ENCODE assay signal across 19 cellular contexts in the genomic region with DNA sequence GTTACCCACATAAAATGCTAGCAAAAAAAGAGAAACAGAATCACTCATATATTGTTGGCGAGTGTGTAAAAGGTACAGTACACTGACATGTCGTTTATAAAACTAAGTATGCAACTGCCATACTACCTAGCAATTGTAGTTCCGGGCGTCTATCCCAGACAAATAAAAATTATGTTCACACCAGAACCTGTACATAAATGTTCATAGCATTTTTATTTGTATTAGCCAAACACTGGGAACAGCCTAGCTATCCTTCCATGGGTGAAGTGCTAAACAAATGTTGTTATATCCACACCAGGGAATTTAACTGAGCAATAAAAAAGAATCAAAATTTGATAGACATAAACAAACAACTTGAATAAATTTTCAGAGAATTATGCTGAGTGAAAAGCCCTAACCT. TPM values are rescaled to one million over a fixed set of nuclear protein-coding genes. Genes with fewer than 3 reads are reported as not detected.
DNase-seq lines count a peak whose midpoint lies in the region; ATAC-seq and FAIRE-seq lines count a peak whose summit lies in the region.
"Had no signal": no experiment of that assay in that cellular context is flagged by ENCODE, and none has a peak within 500 bp of the region (broad histone marks: within the 10 kb centered on the region; RNA-seq: fewer than 3 reads in every experiment).

No MANE protein-coding gene starts in this region.

- no peaks in the 10 kb centered on the region for H3K4me1 Mint-ChIP-seq in activated naive CD8-positive, alpha-beta T cell treated with anti-CD3 and anti-CD28 coated beads for 36 hours
- H3K4me1 Mint-ChIP-seq: IgD-negative memory B cell, T-helper 17 cell had no signal

- H3K36me3 Mint-ChIP-seq in activated naive CD8-positive, alpha-beta T cell treated with anti-CD3 and anti-CD28 coated beads for 36 hours = no peaks in the 10 kb centered on the region
- H3K36me3 Mint-ChIP-seq: CD8-positive, alpha-beta T cell had no signal

- FAIRE-seq in endometrium (lab: Jason Lieb, UNC) = peak; percentile 29
- FAIRE-seq: D721Med, G401.6 had no signal

- peak; percentile 64 for DNase-seq in DMS53 (lab: John Stamatoyannopoulos, UW)
- peak; percentile 91 for DNase-seq in NCI-H1105 treated with DMSO at 0.1 percent for 48 hours (lab: John Stamatoyannopoulos, UW)
- DNase-seq in NCI-H748 (lab: John Stamatoyannopoulos, UW; ENCODE audit: unreplicated experiment) = peak; percentile 79
- no peak for DNase-seq in activated naive CD8-positive, alpha-beta T cell treated with anti-CD3 and anti-CD28 coated beads for 36 hours
- DNase-seq in stimulated activated CD4-positive, alpha-beta T cell treated with anti-CD3 and anti-CD28 coated beads, Interleukin-1b, Interleukin-23, amount 100 ng/mL, for 48 hours = no peak
- DNase-seq: CD8-positive, alpha-beta T cell; Karpas-422; MG63; NCI-H1694 treated with DMSO at 0.1 percent for 48 hours; NCI-H510A treated with DMSO at 0.1 percent for 48 hours; Peyer's patch; T-helper 17 cell had no signal

- H3K4me3 Mint-ChIP-seq in activated naive CD8-positive, alpha-beta T cell treated with anti-CD3 and anti-CD28 coated beads for 36 hours = no peak overlapping the region
- H3K4me3 Mint-ChIP-seq: CD8-positive, alpha-beta T cell; IgD-negative memory B cell; T-helper 17 cell had no signal

- no peaks in the 10 kb centered on the region for H3K27me3 Mint-ChIP-seq in activated naive CD8-positive, alpha-beta T cell treated with anti-CD3 and anti-CD28 coated beads for 36 hours
- H3K27me3 Mint-ChIP-seq: IgD-negative memory B cell, T-helper 17 cell had no signal

- H3K27ac Mint-ChIP-seq in activated naive CD8-positive, alpha-beta T cell treated with anti-CD3 and anti-CD28 coated beads for 36 hours = no peak overlapping the region
- H3K27ac Mint-ChIP-seq: CD8-positive, alpha-beta T cell; IgD-negative memory B cell; T-helper 17 cell had no signal

- no peaks in the 10 kb centered on the region for H3K9me3 Mint-ChIP-seq in activated naive CD8-positive, alpha-beta T cell treated with anti-CD3 and anti-CD28 coated beads for 36 hours

- ATAC-seq in GM19395 (IDR thresholded peaks at IDR 0.05; ENCODE audit: unreplicated experiment) = no peak
- ATAC-seq: CD8-positive, alpha-beta T cell; Right ventricle myocardium inferior; T-helper 17 cell had no signal

RNA-seq across cellular contexts. Expression of a gene that starts 28.9 kb away (rescaled TPM):
- total RNA-seq in activated naive CD8-positive, alpha-beta T cell treated with anti-CD3 and anti-CD28 coated beads for 36 hours = not detected
- total RNA-seq: CD8-positive, alpha-beta T cell; SK-MEL-5; T-helper 17 cell had no signal

Comparison
In these comparisons a context has a peak if more than half of its experiments do, and no peak if none do; other contexts are left out.
1. DNase-seq: peak in DMS53 (single experiment), NCI-H1105 treated with DMSO at 0.1 percent for 48 hours (single experiment) and NCI-H748 (single experiment); none in activated naive CD8-positive, alpha-beta T cell treated with anti-CD3 and anti-CD28 coated beads for 36 hours (single experiment) and stimulated activated CD4-positive, alpha-beta T cell treated with anti-CD3 and anti-CD28 coated beads, Interleukin-1b, Interleukin-23, amount 100 ng/mL, for 48 hours (single experiment).